Comparison of ENCODE assay signal across 8 cellular contexts in the genomic region with DNA sequence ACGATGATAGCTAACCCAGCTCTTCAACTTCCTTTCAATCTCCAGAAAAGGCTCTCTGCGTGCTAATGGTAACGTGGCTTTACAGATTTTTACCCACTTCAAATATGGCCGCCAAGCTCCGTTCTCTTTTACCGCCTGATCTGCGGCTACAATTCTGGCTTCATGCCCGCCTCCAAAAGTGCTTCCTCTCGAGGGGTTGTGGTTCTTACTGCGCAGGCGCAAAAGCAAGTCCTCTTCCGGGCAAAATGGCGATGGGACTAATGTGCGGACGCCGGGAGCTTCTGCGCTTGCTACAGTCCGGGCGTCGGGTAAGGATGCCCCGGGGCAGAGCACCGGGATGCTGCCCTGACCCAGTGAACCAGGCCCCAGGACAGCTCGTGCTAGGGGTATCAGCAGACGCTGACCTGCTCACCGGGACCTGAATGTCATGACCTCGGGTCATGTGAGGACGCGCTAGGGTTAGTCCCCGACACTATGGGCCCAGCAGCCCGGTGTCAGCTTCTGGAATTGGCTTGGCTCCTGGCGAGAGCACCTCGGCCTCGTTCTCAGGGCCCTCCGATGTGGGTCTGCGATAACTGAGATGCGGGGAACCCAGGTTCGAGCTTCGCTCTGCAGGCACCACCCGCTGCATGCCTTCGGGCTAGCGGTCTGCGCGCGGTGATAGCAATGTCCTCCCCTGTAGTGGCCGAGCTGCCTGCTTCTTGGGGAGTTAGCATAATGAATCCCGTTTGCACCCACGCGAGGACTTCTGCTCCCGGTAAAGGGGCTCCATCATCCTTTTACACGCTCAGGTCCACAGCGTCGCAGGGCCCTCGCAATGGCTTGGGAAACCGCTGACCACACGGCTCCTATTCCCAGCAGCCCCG. TPM values are rescaled to one million over a fixed set of nuclear protein-coding genes. Genes with fewer than 3 reads are reported as not detected.
DNase-seq lines count a peak whose midpoint lies in the region; FAIRE-seq and TF ChIP-seq lines count a peak whose summit lies in the region.

OXA1L (plus strand) TSS at position 232 of the 866 bp plus-strand sequence; CDS start at position 246, 14 bp downstream.

- H3K4me1 ChIP-seq in MM.1S (ENCODE audit: low read length) (peaks cover 7% of the 10 kb centered on the region; the same call in 1 of the 2 replicates), stomach (peaks cover 12 to 26% (median 19%) of the 10 kb centered on the region in 4 donors)

- peak; percentile 90 for FAIRE-seq in H54 (lab: Jason Lieb, UNC)

- TF ChIP-seq EP300 in neural cell (conservative IDR thresholded peaks at IDR 0.05; ENCODE audit: poor library complexity, severe bottlenecking) (no peak), stomach (IDR thresholded peaks at IDR 0.05) (no peak)

- peak within 1 kb of the TSS; percentile 70; the same call in 1 of the 2 replicates for H3K27ac ChIP-seq in MM.1S (ENCODE audit: low read length)
- peak within 1 kb of the TSS; percentile 89 for H3K27ac ChIP-seq in neural cell (ENCODE audit: low read length)
- peak within 1 kb of the TSS; percentile 81 to 90 (median 89) for H3K27ac ChIP-seq in stomach

- H3K79me2 ChIP-seq in MM.1S (ENCODE audit: low read length) = peaks cover 28% of the 10 kb centered on the region
- H3K79me2 ChIP-seq in neural cell (replicated peaks; ENCODE audit: insufficient read depth, low read length) = peaks cover 18% of the 10 kb centered on the region

- H3K4me2 ChIP-seq in MM.1S (ENCODE audit: low read depth, low read length) (peak within 1 kb of the TSS; percentile 78), neural cell (ENCODE audit: low read length) (peak within 1 kb of the TSS; percentile 94)

- WGBS in stomach, 5 donors = 0 to 1% (median 0%) methylated on average over 33 to 56 of the region's 56 CpGs

- H3K9me3 ChIP-seq in MM.1S (replicated peaks; ENCODE audit: insufficient read depth, low read length) = no peaks in the 10 kb centered on the region
- no peaks in the 10 kb centered on the region for H3K9me3 ChIP-seq in neural cell (ENCODE audit: low read length)
- peaks cover 0 to 8% (median 3%) of the 10 kb centered on the region in 4 donors for H3K9me3 ChIP-seq in stomach

- H3F3A ChIP-seq in MM.1S (ENCODE audit: insufficient read depth, low read length) (no peaks in the 10 kb centered on the region), neural cell (ENCODE audit: insufficient read depth, low read length, poor library complexity, severe bottlenecking) (no peaks in the 10 kb centered on the region)

- peak; percentile 67; the same call in 1 of the 2 replicates for TF ChIP-seq POLR2A in H54 (IDR thresholded peaks at IDR 0.05; ENCODE audit: low read depth, low read length)
- TF ChIP-seq POLR2A in stomach (IDR thresholded peaks at IDR 0.05) = no peak

- H3K27me3 ChIP-seq in MM.1S (replicated peaks; ENCODE audit: insufficient read depth, low read length) (no peaks in the 10 kb centered on the region), neural cell (ENCODE audit: insufficient read depth, low read depth, low read length) (no peaks in the 10 kb centered on the region), stomach (no peaks in the 10 kb centered on the region)

- H4K20me1 ChIP-seq in MM.1S (ENCODE audit: insufficient read depth, low read length) (no peaks in the 10 kb centered on the region), neural cell (ENCODE audit: insufficient read depth) (no peaks in the 10 kb centered on the region)

- H2AFZ ChIP-seq in MM.1S (ENCODE audit: low read length) (peak within 1 kb of the TSS; percentile 70), neural cell (ENCODE audit: low read depth, low read length) (peak within 1 kb of the TSS; percentile 96)

- no peaks in the 10 kb centered on the region for H3K36me3 ChIP-seq in MM.1S (replicated peaks; ENCODE audit: insufficient read depth, low read length)
- H3K36me3 ChIP-seq in neural cell (ENCODE audit: insufficient read depth, low read length) = no peaks in the 10 kb centered on the region
- peaks cover 25 to 49% (median 39%) of the 10 kb centered on the region in 4 donors for H3K36me3 ChIP-seq in stomach

- DNase-seq in EH (ENCODE audit: low read depth) = peak; percentile 99
- DNase-seq in H54 (ENCODE audit: insufficient read length, low spot score) = peak; percentile 61
- DNase-seq in MM.1S = peak; percentile 93
- peak; percentile 78 for DNase-seq in SIG-M5 (lab: John Stamatoyannopoulos, UW)
- peak; percentile 19 for DNase-seq in activated gamma-delta T cell (lab: John Stamatoyannopoulos, UW)
- peak; percentile 99 for DNase-seq in fibroblast of villous mesenchyme (ENCODE audit: low read depth)
- DNase-seq in stomach = peak; percentile 99

- H3K4me3 ChIP-seq in MM.1S (ENCODE audit: low read length) (peak within 1 kb of the TSS; percentile 95), fibroblast of villous mesenchyme (ENCODE audit: low read depth, low read length) (peak within 1 kb of the TSS; percentile 100), neural cell (ENCODE audit: low read length) (peak within 1 kb of the TSS; percentile 95), stomach (peak within 1 kb of the TSS; percentile 87 to 95 (median 93))

- H3K9ac ChIP-seq in MM.1S (ENCODE audit: low read length) (peak within 1 kb of the TSS; percentile 92), neural cell (ENCODE audit: low read length) (peak within 1 kb of the TSS; percentile 81)

- TF ChIP-seq CTCF in MM.1S (IDR thresholded peaks at IDR 0.05; ENCODE audit: low read length) (no peak), fibroblast of villous mesenchyme (IDR thresholded peaks at IDR 0.05; ENCODE audit: insufficient read depth, low read depth, low read length) (no peak), neural cell (IDR thresholded peaks at IDR 0.05; ENCODE audit: poor library complexity, severe bottlenecking) (no peak), stomach (IDR thresholded peaks at IDR 0.05) (no peak)

- no peaks in the 10 kb centered on the region for H3K9me2 ChIP-seq in MM.1S (replicated peaks; ENCODE audit: insufficient read depth, low read length)
- H3K9me2 ChIP-seq in neural cell (ENCODE audit: insufficient read depth, low read length) = no peaks in the 10 kb centered on the region

- TF ChIP-seq RAD21 in neural cell (conservative IDR thresholded peaks at IDR 0.05) = peak; percentile 40

- intact Hi-C loops in stomach (cut with DNase I; ENCODE audit: low total_unique reads) = no loop called here

TF ChIP-seq in neural cell, 6 proteins besides CTCF, POLR2A, EP300 and RAD21:
- TF ChIP-seq, protein P1, sequence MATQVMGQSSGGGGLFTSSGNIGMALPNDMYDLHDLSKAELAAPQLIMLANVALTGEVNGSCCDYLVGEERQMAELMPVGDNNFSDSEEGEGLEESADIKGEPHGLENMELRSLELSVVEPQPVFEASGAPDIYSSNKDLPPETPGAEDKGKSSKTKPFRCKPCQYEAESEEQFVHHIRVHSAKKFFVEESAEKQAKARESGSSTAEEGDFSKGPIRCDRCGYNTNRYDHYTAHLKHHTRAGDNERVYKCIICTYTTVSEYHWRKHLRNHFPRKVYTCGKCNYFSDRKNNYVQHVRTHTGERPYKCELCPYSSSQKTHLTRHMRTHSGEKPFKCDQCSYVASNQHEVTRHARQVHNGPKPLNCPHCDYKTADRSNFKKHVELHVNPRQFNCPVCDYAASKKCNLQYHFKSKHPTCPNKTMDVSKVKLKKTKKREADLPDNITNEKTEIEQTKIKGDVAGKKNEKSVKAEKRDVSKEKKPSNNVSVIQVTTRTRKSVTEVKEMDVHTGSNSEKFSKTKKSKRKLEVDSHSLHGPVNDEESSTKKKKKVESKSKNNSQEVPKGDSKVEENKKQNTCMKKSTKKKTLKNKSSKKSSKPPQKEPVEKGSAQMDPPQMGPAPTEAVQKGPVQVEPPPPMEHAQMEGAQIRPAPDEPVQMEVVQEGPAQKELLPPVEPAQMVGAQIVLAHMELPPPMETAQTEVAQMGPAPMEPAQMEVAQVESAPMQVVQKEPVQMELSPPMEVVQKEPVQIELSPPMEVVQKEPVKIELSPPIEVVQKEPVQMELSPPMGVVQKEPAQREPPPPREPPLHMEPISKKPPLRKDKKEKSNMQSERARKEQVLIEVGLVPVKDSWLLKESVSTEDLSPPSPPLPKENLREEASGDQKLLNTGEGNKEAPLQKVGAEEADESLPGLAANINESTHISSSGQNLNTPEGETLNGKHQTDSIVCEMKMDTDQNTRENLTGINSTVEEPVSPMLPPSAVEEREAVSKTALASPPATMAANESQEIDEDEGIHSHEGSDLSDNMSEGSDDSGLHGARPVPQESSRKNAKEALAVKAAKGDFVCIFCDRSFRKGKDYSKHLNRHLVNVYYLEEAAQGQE (IDR thresholded peaks at IDR 0.05; ENCODE audit: borderline replicate concordance) = peak; percentile 77
- peak; percentile 95 for TF ChIP-seq MXI1 (conservative IDR thresholded peaks at IDR 0.05; ENCODE audit: poor library complexity, severe bottlenecking)
- TF ChIP-seq EZH2 (IDR thresholded peaks at IDR 0.05; ENCODE audit: borderline replicate concordance, insufficient read depth, low read length, poor library complexity, severe bottlenecking) = no peak
- peak; percentile 89 for TF ChIP-seq TAF1 (IDR thresholded peaks at IDR 0.05; ENCODE audit: low read depth)
- TF ChIP-seq POLR2AphosphoS5 (IDR thresholded peaks at IDR 0.05) = peak; percentile 86
- TF ChIP-seq SMC3 (conservative IDR thresholded peaks at IDR 0.05; ENCODE audit: poor library complexity) = no peak
TF ChIP-seq in neural cell: peak in this region for 4.

RNA-seq across cellular contexts. Expression of gene OXA1L, which starts in this region (rescaled TPM):
- total RNA-seq in fibroblast of villous mesenchyme (37.6 and 45.7 TPM in 2 replicates), stomach (100 to 1,000 TPM in 1 of 5 donors, 10 to 100 TPM in 4; 46.7 to 119 (median 58.6) TPM)
- polyA plus RNA-seq in neural cell (60.7 and 76.1 TPM in 2 replicates), stomach (100 to 1,000 TPM in 1 of 3 donors, 10 to 100 TPM in 2; 81.9 to 116 (median 97.9) TPM)
- 48.0 and 51.1 TPM in 2 replicates for polyA minus RNA-seq in neural cell

Comparison
In these comparisons a context has a peak if more than half of its experiments do, and no peak if none do; other contexts are left out.
1. Peak in every context shown above with its lines: DNase-seq, H3K4me3 ChIP-seq and H3K27ac ChIP-seq.
2. DNase-seq: peak in every context shown above with its lines; median percentile 99 in EH; 99 in fibroblast of villous mesenchyme; 99 in stomach; 93 in MM.1S; 78 in SIG-M5; 61 in H54; 19 in activated gamma-delta T cell.